26 cellular contexts compared by ENCODE assay signal in the genomic region with DNA sequence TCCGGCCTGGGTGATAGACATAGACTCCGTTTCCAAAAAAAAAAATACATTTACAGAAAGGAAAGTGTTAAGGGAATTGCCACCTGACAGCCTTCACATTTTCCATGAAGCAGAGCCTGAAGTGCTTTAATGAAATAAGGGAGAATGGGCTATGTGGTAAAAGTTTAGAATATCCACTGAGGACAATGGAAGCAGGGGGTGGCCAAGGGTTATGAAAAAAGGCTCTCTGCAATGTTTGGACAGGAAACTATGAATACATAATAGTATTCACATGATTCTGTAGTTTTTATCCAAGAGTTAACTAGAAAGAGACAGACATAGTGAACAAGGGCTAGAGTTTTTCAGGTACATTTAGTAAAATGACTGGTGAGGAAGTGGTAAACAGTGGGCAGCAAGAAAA.
"Had no signal": no experiment of that assay in that cellular context is flagged by ENCODE, and none has a peak within 500 bp of the region (broad histone marks: within the 10 kb centered on the region; RNA-seq: fewer than 3 reads in every experiment).

No MANE protein-coding gene starts in this region.

- H3K27me3 ChIP-seq: colonic mucosa, gastrocnemius medialis, ovary, suprapubic skin, transverse colon, upper lobe of right lung, uterus had no signal

- H3K4me1 Mint-ChIP-seq: memory B cell; stimulated activated naive CD8-positive, alpha-beta T cell treated with anti-CD3 and anti-CD28 coated beads, Interleukin-15, amount 100 ng/mL, for 72 hours had no signal

- FAIRE-seq: endometrium, keratinocyte, small intestine had no signal

- H3K4me3 ChIP-seq: colonic mucosa, gastrocnemius medialis, lower lobe of right lung, ovary, psoas muscle, suprapubic skin, transverse colon, upper lobe of right lung, uterus had no signal

- H3K27ac Mint-ChIP-seq: dendritic cell treated with granulocyte-macrophage colony-stimulating factor and Interleukin-4, amounts not matched to agents 40 ng/mL and 50 ng/mL, for 4 days; memory B cell; stimulated activated naive CD8-positive, alpha-beta T cell treated with anti-CD3 and anti-CD28 coated beads, Interleukin-15, amount 100 ng/mL, for 72 hours had no signal

- H3K27ac ChIP-seq: colonic mucosa, gastrocnemius medialis, lower lobe of right lung, ovary, psoas muscle, suprapubic skin, transverse colon, upper lobe of right lung, uterus had no signal

- H3K27me3 Mint-ChIP-seq: dendritic cell treated with granulocyte-macrophage colony-stimulating factor and Interleukin-4, amounts not matched to agents 40 ng/mL and 50 ng/mL, for 4 days; effector memory CD8-positive, alpha-beta T cell; memory B cell; stimulated activated naive CD8-positive, alpha-beta T cell treated with anti-CD3 and anti-CD28 coated beads, Interleukin-15, amount 100 ng/mL, for 72 hours had no signal

- H3K4me3 Mint-ChIP-seq: dendritic cell treated with granulocyte-macrophage colony-stimulating factor and Interleukin-4, amounts not matched to agents 40 ng/mL and 50 ng/mL, for 4 days; effector memory CD8-positive, alpha-beta T cell; memory B cell; natural killer cell; stimulated activated naive CD8-positive, alpha-beta T cell treated with anti-CD3 and anti-CD28 coated beads, Interleukin-15, amount 100 ng/mL, for 72 hours had no signal

- ATAC-seq: effector memory CD8-positive, alpha-beta T cell; gastrocnemius medialis; left ventricle myocardium superior; lower lobe of right lung; natural killer cell; psoas muscle; right cardiac atrium; stimulated activated naive CD8-positive, alpha-beta T cell treated with anti-CD3 and anti-CD28 coated beads, Interleukin-15, amount 100 ng/mL, for 72 hours; upper lobe of right lung had no signal

- H3K4me1 ChIP-seq: colonic mucosa, gastrocnemius medialis, lower lobe of right lung, psoas muscle, suprapubic skin, transverse colon, upper lobe of right lung, uterus had no signal

- DNase-seq: colonic mucosa; effector memory CD8-positive, alpha-beta T cell; foreskin fibroblast; gastrocnemius medialis; head of caudate nucleus; left ventricle myocardium superior; lower lobe of right lung; natural killer cell; occipital lobe; ovary; posterior cingulate gyrus; psoas muscle; right cardiac atrium; small intestine; stimulated activated CD4-positive, alpha-beta T cell treated with anti-CD3 and anti-CD28 coated beads, Interleukin-15, amount 100 ng/mL, for 24 hours; stimulated activated CD4-positive, alpha-beta T cell treated with anti-CD3 and anti-CD28 coated beads, Interleukin-2, amount 100 ng/mL, for 48 hours; stimulated activated naive CD4-positive, alpha-beta T cell; stimulated activated naive CD8-positive, alpha-beta T cell treated with anti-CD3 and anti-CD28 coated beads, Interleukin-15, amount 100 ng/mL, for 72 hours; transverse colon; upper lobe of right lung; uterus had no signal

- H3K9me3 Mint-ChIP-seq: dendritic cell treated with granulocyte-macrophage colony-stimulating factor and Interleukin-4, amounts not matched to agents 40 ng/mL and 50 ng/mL, for 4 days; effector memory CD8-positive, alpha-beta T cell; memory B cell; natural killer cell; stimulated activated naive CD8-positive, alpha-beta T cell treated with anti-CD3 and anti-CD28 coated beads, Interleukin-15, amount 100 ng/mL, for 72 hours had no signal

- H3K36me3 ChIP-seq: ovary, uterus had no signal

- H3K9me3 ChIP-seq: colonic mucosa, gastrocnemius medialis, lower lobe of right lung, ovary, psoas muscle, suprapubic skin, transverse colon, upper lobe of right lung, uterus had no signal
